In the genomic region with DNA sequence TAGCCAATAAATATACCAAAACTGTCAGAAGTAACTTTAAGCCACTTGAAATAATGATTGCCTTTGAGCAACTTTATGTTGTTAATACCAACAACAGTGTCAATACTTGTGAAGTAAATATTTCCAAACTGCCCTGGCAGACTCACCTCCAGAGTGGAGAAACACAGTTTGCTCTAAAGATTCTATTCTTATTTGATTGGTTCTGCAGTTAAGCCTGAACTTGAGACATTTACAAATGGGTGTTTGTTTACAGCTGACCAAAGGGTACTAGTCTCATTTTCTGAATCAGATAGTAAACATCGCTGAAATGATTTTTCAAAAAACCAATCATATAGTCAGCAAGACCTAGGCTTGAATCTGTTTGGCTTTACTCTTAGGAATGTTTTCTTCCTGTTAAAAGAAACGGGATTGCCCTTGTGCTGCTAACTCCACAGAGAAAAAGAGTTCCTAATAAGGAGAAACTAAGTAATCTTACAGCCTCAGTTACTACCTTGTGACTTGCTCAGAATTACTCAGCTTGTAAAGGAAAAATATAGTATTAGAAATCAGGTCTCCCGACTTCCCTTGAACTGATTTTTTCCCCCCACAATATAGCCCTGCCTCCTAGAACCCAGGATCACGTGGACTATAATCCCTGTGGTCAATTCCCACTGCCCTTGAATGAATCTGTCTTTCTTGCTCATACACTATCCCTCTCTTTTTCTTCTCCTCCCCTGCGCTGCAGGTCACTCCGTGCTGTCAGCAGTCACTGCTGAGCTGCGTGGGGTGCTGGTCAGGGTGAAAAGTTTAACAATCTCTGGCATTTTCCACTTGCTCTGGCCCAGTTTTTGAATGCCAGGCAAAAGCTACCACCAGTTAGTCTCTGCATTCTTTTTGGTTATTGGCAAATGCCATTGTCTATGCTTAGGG, we compare ENCODE assay signal across 13 cellular contexts. TPM values are rescaled to one million over a fixed set of nuclear protein-coding genes. Genes with fewer than 3 reads are reported as not detected.
A peak's percentile ranks its signal among the peaks of the same experiment; 100 is the strongest.
DNase-seq lines count a peak whose midpoint lies in the region; ATAC-seq and TF ChIP-seq lines count a peak whose summit lies in the region.
"Had no signal": no experiment of that assay in that cellular context is flagged by ENCODE, and none has a peak within 500 bp of the region (broad histone marks: within the 10 kb centered on the region; RNA-seq: fewer than 3 reads in every experiment).

No MANE protein-coding gene starts in this region.

- POLR2A ChIA-PET in HEK293T (lab: Yijun Ruan, JAX), result interaction anchor here (1.2 kb wide), 1 partner anchor 87 kb away, joined by 3 read pairs; a partner anchor contains a TSS

- H3K27ac Mint-ChIP-seq in activated naive CD8-positive, alpha-beta T cell treated with anti-CD3 and anti-CD28 coated beads, Interleukin-2, amount 50 U/mL, for 24 hours, result no peak overlapping the region
- H3K27ac Mint-ChIP-seq: CD4-positive, CD25-positive, alpha-beta regulatory T cell had no signal

- TF ChIP-seq CTCF in brain microvascular endothelial cell (IDR thresholded peaks at IDR 0.05; ENCODE audit: low read depth, low read length, missing control alignments) (no peak), hepatocyte (IDR thresholded peaks at IDR 0.05; ENCODE audit: poor library complexity) (no peak), Peyer's patch (IDR thresholded peaks at IDR 0.05) (no peak)

- H2AFZ ChIP-seq in hepatocyte, result peak overlapping the region; percentile 43

- H3K4me1 Mint-ChIP-seq in activated naive CD8-positive, alpha-beta T cell treated with anti-CD3 and anti-CD28 coated beads, Interleukin-2, amount 50 U/mL, for 24 hours, result peaks cover 7% of the 10 kb centered on the region

- H3K27me3 Mint-ChIP-seq in activated naive CD8-positive, alpha-beta T cell treated with anti-CD3 and anti-CD28 coated beads, Interleukin-2, amount 50 U/mL, for 24 hours, result peaks cover 19% of the 10 kb centered on the region

- no peaks in the 10 kb centered on the region for H3K9me2 ChIP-seq in hepatocyte (replicated peaks; ENCODE audit: insufficient read depth)

- no peaks in the 10 kb centered on the region for H3K79me2 ChIP-seq in hepatocyte

- H3K4me3 Mint-ChIP-seq in activated naive CD8-positive, alpha-beta T cell treated with anti-CD3 and anti-CD28 coated beads, Interleukin-2, amount 50 U/mL, for 24 hours, result no peak overlapping the region
- H3K4me3 Mint-ChIP-seq: CD4-positive, CD25-positive, alpha-beta regulatory T cell had no signal

- CTCF ChIA-PET in HEK293T (lab: Yijun Ruan, JAX), result interaction anchor here (1.0 to 2.3 kb wide), 3 partner anchors 9 to 146 kb away, joined by 3 to 14 read pairs (median 4); no protein-coding TSS in a partner anchor

- H3K4me2 ChIP-seq in hepatocyte, result peak overlapping the region; percentile 34

- H3K27ac ChIP-seq in brain microvascular endothelial cell, result no peak overlapping the region
- peak overlapping the region; percentile 87 for H3K27ac ChIP-seq in hepatocyte
- peak overlapping the region in 2 of 4 donors; percentile 43 to 59 for H3K27ac ChIP-seq in Peyer's patch
- H3K27ac ChIP-seq: RWPE1 had no signal

- no peaks in the 10 kb centered on the region for H3K36me3 Mint-ChIP-seq in activated naive CD8-positive, alpha-beta T cell treated with anti-CD3 and anti-CD28 coated beads, Interleukin-2, amount 50 U/mL, for 24 hours (ENCODE audit: low read depth)
- H3K36me3 Mint-ChIP-seq: CD4-positive, CD25-positive, alpha-beta regulatory T cell had no signal

- H3K36me3 ChIP-seq in brain microvascular endothelial cell (replicated peaks) (no peaks in the 10 kb centered on the region), hepatocyte (replicated peaks; ENCODE audit: insufficient read depth, low read depth) (no peaks in the 10 kb centered on the region), Peyer's patch (no peaks in the 10 kb centered on the region)

- 42% methylated on average over 7 of the region's 7 CpGs for WGBS in hepatocyte (ENCODE audit: low lambda C conversion rate, missing lambda C conversion rate)

- no peaks in the 10 kb centered on the region for H4K20me1 ChIP-seq in hepatocyte (ENCODE audit: insufficient read depth, poor library complexity, severe bottlenecking)

- H3K9me3 Mint-ChIP-seq in activated naive CD8-positive, alpha-beta T cell treated with anti-CD3 and anti-CD28 coated beads, Interleukin-2, amount 50 U/mL, for 24 hours, result no peaks in the 10 kb centered on the region

- no peaks in the 10 kb centered on the region for H3K27me3 ChIP-seq in brain microvascular endothelial cell (replicated peaks)
- H3K27me3 ChIP-seq in hepatocyte, result no peaks in the 10 kb centered on the region
- H3K27me3 ChIP-seq in Peyer's patch, result no peaks in the 10 kb centered on the region

- H3K4me1 ChIP-seq in hepatocyte (ENCODE audit: insufficient read depth) (peaks cover 22% of the 10 kb centered on the region), Peyer's patch (peaks cover 0 to 23% (median 0%) of the 10 kb centered on the region in 4 donors)

- no peak overlapping the region for H3K4me3 ChIP-seq in brain microvascular endothelial cell (ENCODE audit: low read depth, low read length)
- H3K4me3 ChIP-seq in hepatocyte, result no peak overlapping the region
- no peak overlapping the region for H3K4me3 ChIP-seq in Peyer's patch

- DNase-seq in COLO829 (ENCODE audit: low spot score), result peak; percentile 40
- DNase-seq in brain microvascular endothelial cell, result peak; percentile 15
- DNase-seq in hepatocyte (ENCODE audit: low spot score), result no peak
- DNase-seq in renal cortical epithelial cell (ENCODE audit: low read depth), result peak; percentile 89
- no peak for DNase-seq in HEK293T (ENCODE audit: extremely low spot score)
- no peak for DNase-seq in Peyer's patch
- DNase-seq in NCI-H2196 treated with DMSO at 0.1 percent for 48 hours (lab: John Stamatoyannopoulos, UW; ENCODE audit: unreplicated experiment), result no peak
- DNase-seq in activated naive CD8-positive, alpha-beta T cell treated with anti-CD3 and anti-CD28 coated beads, Interleukin-2, amount 50 U/mL, for 24 hours, result no peak
- DNase-seq: CD4-positive, CD25-positive, alpha-beta regulatory T cell; cortex of kidney; mesendoderm; NCI-H1105 had no signal

- no peak for TF ChIP-seq POLR2A in Peyer's patch (IDR thresholded peaks at IDR 0.05)

- no peak for ATAC-seq in activated naive CD8-positive, alpha-beta T cell treated with anti-CD3 and anti-CD28 coated beads, Interleukin-2, amount 50 U/mL, for 24 hours

- H3K9me3 ChIP-seq in hepatocyte (ENCODE audit: low read depth) (no peaks in the 10 kb centered on the region), Peyer's patch (no peaks in the 10 kb centered on the region)

- in situ Hi-C loops in brain microvascular endothelial cell (cut with HindIII; ENCODE audit: low pct_ligation_motif_present, low sequenced_read_pairs), result no loop called here

TF ChIP-seq in HEK293T, 16 proteins besides CTCF, POLR2A, EP300 and RAD21:
- TF ChIP-seq CTBP1 (IDR thresholded peaks at IDR 0.05; ENCODE audit: borderline replicate concordance), result no peak
- no peak for TF ChIP-seq BHLHE40 (IDR thresholded peaks at IDR 0.05; ENCODE audit: borderline replicate concordance)
- no peak for TF ChIP-seq NFRKB (IDR thresholded peaks at IDR 0.05)
- TF ChIP-seq ZNF384 (IDR thresholded peaks at IDR 0.05), result no peak
- no peak for TF ChIP-seq FOXK2 (IDR thresholded peaks at IDR 0.05)
- TF ChIP-seq, protein P1, sequence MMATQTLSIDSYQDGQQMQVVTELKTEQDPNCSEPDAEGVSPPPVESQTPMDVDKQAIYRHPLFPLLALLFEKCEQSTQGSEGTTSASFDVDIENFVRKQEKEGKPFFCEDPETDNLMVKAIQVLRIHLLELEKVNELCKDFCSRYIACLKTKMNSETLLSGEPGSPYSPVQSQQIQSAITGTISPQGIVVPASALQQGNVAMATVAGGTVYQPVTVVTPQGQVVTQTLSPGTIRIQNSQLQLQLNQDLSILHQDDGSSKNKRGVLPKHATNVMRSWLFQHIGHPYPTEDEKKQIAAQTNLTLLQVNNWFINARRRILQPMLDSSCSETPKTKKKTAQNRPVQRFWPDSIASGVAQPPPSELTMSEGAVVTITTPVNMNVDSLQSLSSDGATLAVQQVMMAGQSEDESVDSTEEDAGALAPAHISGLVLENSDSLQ (IDR thresholded peaks at IDR 0.05), result no peak
- TF ChIP-seq TARDBP (IDR thresholded peaks at IDR 0.05), result no peak
TF ChIP-seq in HEK293T: peak in this region for 0.

RNA-seq across cellular contexts. Expression of a gene that starts 1.6 kb away (rescaled TPM):
- total RNA-seq in hepatocyte (not detected in 2 replicates), renal cortical epithelial cell (0.10 TPM in 1 of 2 replicates, not detected in the other), Peyer's patch (1 to 10 TPM in 3 of 4 donors, not detected in 1; 1.2 to 3.3 (median 1.5) TPM)
- not detected in 2 replicates for polyA plus RNA-seq in hepatocyte
- total RNA-seq: CD4-positive, CD25-positive, alpha-beta regulatory T cell had no signal
- polyA plus RNA-seq: CD4-positive, CD25-positive, alpha-beta regulatory T cell had no signal

RNA-seq across cellular contexts. Expression of a gene that starts 32.0 kb away (rescaled TPM):
- total RNA-seq in hepatocyte (not detected in 2 replicates), renal cortical epithelial cell (0.35 TPM in 1 of 2 replicates, not detected in the other), Peyer's patch (not detected)
- not detected in 2 replicates for polyA plus RNA-seq in hepatocyte
- total RNA-seq: CD4-positive, CD25-positive, alpha-beta regulatory T cell had no signal
- polyA plus RNA-seq: CD4-positive, CD25-positive, alpha-beta regulatory T cell had no signal

Comparison
In these comparisons a context has a peak if more than half of its experiments do, and no peak if none do; other contexts are left out.
1. DNase-seq: peak in COLO829 (single experiment), brain microvascular endothelial cell (single experiment) and renal cortical epithelial cell (single experiment); none in hepatocyte (single experiment), HEK293T (single experiment), Peyer's patch (0 of 3), NCI-H2196 treated with DMSO at 0.1 percent for 48 hours (single experiment) and activated naive CD8-positive, alpha-beta T cell treated with anti-CD3 and anti-CD28 coated beads, Interleukin-2, amount 50 U/mL, for 24 hours (single experiment).